ENCODE assay signal across 19 cellular contexts in the genomic region with DNA sequence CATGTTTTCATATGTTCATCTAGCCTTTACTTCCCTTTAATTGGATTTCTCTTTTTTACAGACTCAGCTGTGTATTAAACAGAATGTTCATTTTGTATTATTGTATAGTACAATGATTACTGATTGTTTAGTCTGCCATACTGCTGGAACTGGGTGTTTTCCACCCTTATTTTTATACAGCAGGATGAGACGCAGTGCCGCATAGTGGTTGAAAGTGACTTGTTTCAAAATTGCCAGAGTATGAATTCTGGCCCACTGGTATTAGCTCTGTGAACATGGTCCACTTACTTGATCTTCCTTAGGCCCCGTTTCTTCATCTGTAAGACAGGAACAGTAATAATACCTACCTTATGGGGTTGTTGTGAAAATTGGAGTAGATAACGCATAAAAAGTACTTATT. TPM values are rescaled to one million over a fixed set of nuclear protein-coding genes. Genes with fewer than 3 reads are reported as not detected.
DNase-seq lines count a peak whose midpoint lies in the region; ATAC-seq and TF ChIP-seq lines count a peak whose summit lies in the region.
"Had no signal": no experiment of that assay in that cellular context is flagged by ENCODE, and none has a peak within 500 bp of the region (broad histone marks: within the 10 kb centered on the region; RNA-seq: fewer than 3 reads in every experiment).

No MANE protein-coding gene starts in this region.

- H3K27ac Mint-ChIP-seq in WTC11 (peak overlapping the region; percentile 100), glutamatergic neuron (ENCODE audit: unreplicated experiment) (no peak overlapping the region)
- H3K27ac Mint-ChIP-seq: activated naive CD8-positive, alpha-beta T cell; activated T-cell treated with anti-CD3 and anti-CD28 coated beads, Interleukin-2, amount 50 U/mL, for 72 hours; CD8-positive, alpha-beta T cell; naive thymus-derived CD4-positive, alpha-beta T cell; stimulated activated memory B cell treated with anti-CD40 and anti-IgM and Interleukin-4, amounts not matched to agents 10 μg/mL and 1 μg/mL and 100 μg/mL, for 72 hours had no signal

- RAD21 ChIA-PET in HCT116 (lab: Charles Lee; ENCODE audit: low non-redundant PET in 1 of 2, low total read pairs in 2 of 2, uncharacterized antibody in 2 of 2, unreplicated experiment in 2 of 2): no interaction called here

- no peaks in the 10 kb centered on the region for H3K9me3 Mint-ChIP-seq in WTC11
- H3K9me3 Mint-ChIP-seq in glutamatergic neuron (ENCODE audit: unreplicated experiment): peaks cover 4% of the 10 kb centered on the region
- H3K9me3 Mint-ChIP-seq: activated T-cell treated with anti-CD3 and anti-CD28 coated beads, Interleukin-2, amount 50 U/mL, for 72 hours; CD8-positive, alpha-beta T cell; stimulated activated memory B cell treated with anti-CD40 and anti-IgM and Interleukin-4, amounts not matched to agents 10 μg/mL and 1 μg/mL and 100 μg/mL, for 72 hours had no signal

- no peaks in the 10 kb centered on the region for H3K9me3 ChIP-seq in HCT116 (ENCODE audit: control insufficient read depth in 1 of 2, insufficient read depth in 1 of 2, low read depth in 1 of 2, low read length in 2 of 2)
- H3K9me3 ChIP-seq: MG63, sigmoid colon had no signal

- no peaks in the 10 kb centered on the region for H3K36me3 ChIP-seq in HCT116 (ENCODE audit: control insufficient read depth in 1 of 2, insufficient read depth in 2 of 2, low read length in 2 of 2)
- H3K36me3 ChIP-seq: MG63, sigmoid colon had no signal

- H3K4me2 ChIP-seq in HCT116 (ENCODE audit: low read length): peak overlapping the region; percentile 76

- no peak for TF ChIP-seq POLR2A in HCT116 (IDR thresholded peaks at IDR 0.05; ENCODE audit: borderline replicate concordance, extremely low read depth, insufficient read depth, insufficient read length)

- BruUV-seq in HCT116 (replicated peaks; lab: Mats Ljungman, UMichigan): no TSS peak

- H3K27me3 ChIP-seq in HCT116 (ENCODE audit: insufficient read depth, low read length): no peaks in the 10 kb centered on the region
- H3K27me3 ChIP-seq: MG63, sigmoid colon had no signal

- H3K4me3 Mint-ChIP-seq in WTC11 (0 out of 2 replicates have a peak overlapping the region, but pooled peaks have one; percentile 18), glutamatergic neuron (ENCODE audit: unreplicated experiment) (peak overlapping the region; percentile 3)
- H3K4me3 Mint-ChIP-seq: activated naive CD8-positive, alpha-beta T cell; activated T-cell treated with anti-CD3 and anti-CD28 coated beads, Interleukin-2, amount 50 U/mL, for 72 hours; CD8-positive, alpha-beta T cell; naive thymus-derived CD4-positive, alpha-beta T cell; stimulated activated memory B cell treated with anti-CD40 and anti-IgM and Interleukin-4, amounts not matched to agents 10 μg/mL and 1 μg/mL and 100 μg/mL, for 72 hours had no signal

- peaks cover 25 to 53% of the 10 kb centered on the region in 2 experiments for H3K4me1 ChIP-seq in HCT116 (ENCODE audit: control insufficient read depth in 1 of 2, insufficient read depth in 2 of 2, low read length in 2 of 2)

- H3K27ac ChIP-seq in HCT116 (ENCODE audit: low read depth, low read length): no peak overlapping the region
- H3K27ac ChIP-seq: sigmoid colon had no signal

- no peak overlapping the region for H3K4me3 ChIP-seq in HCT116 (replicated peaks in 1 of 2; ENCODE audit: low read depth in 1 of 2, low read length in 2 of 2)
- H3K4me3 ChIP-seq: MG63, sigmoid colon had no signal

- POLR2A ChIA-PET in HCT116 (lab: Charles Lee): no interaction called here
- POLR2A ChIA-PET in WTC11 (lab: Charles Lee): interaction anchor here (1.0 kb wide), 1 partner anchor 11 kb away, joined by 3 read pairs; no protein-coding TSS in a partner anchor

- intact Hi-C loops in HCT116 (cut with micrococcal nuclease): no loop called here

- peak overlapping the region; percentile 42; the same call in 1 of the 2 replicates for H3K9ac ChIP-seq in HCT116 (ENCODE audit: low read length)

- H3K36me3 Mint-ChIP-seq in WTC11: no peaks in the 10 kb centered on the region
- H3K36me3 Mint-ChIP-seq in glutamatergic neuron (ENCODE audit: unreplicated experiment): no peaks in the 10 kb centered on the region
- H3K36me3 Mint-ChIP-seq: CD8-positive, alpha-beta T cell; naive thymus-derived CD4-positive, alpha-beta T cell had no signal

- no peak overlapping the region for H2AFZ ChIP-seq in HCT116 (ENCODE audit: low read depth, low read length, poor library complexity, severe bottlenecking)

- peaks cover 98% of the 10 kb centered on the region for H3K79me2 ChIP-seq in HCT116 (ENCODE audit: insufficient read depth, low read length)

- H4K20me1 ChIP-seq in HCT116 (ENCODE audit: insufficient read depth): no peaks in the 10 kb centered on the region

- H3K9me2 ChIP-seq in HCT116 (ENCODE audit: insufficient read depth): no peaks in the 10 kb centered on the region

- no peak for TF ChIP-seq RAD21 in HCT116 (IDR thresholded peaks at IDR 0.05; ENCODE audit: low read depth)

- H3K27me3 Mint-ChIP-seq in WTC11 (ENCODE audit: low read depth) (no peaks in the 10 kb centered on the region), glutamatergic neuron (ENCODE audit: unreplicated experiment) (no peaks in the 10 kb centered on the region)
- H3K27me3 Mint-ChIP-seq: stimulated activated memory B cell treated with anti-CD40 and anti-IgM and Interleukin-4, amounts not matched to agents 10 μg/mL and 1 μg/mL and 100 μg/mL, for 72 hours had no signal

- CTCF ChIA-PET in HCT116 (lab: Charles Lee): no interaction called here
- CTCF ChIA-PET in WTC11 (lab: Charles Lee): interaction anchor here (1.3 kb wide), 1 partner anchor 12 kb away, joined by 4 read pairs; no protein-coding TSS in a partner anchor

- H3K4me1 Mint-ChIP-seq in WTC11: peaks cover 78% of the 10 kb centered on the region
- peaks cover 54% of the 10 kb centered on the region for H3K4me1 Mint-ChIP-seq in glutamatergic neuron (ENCODE audit: low read depth, unreplicated experiment)

- DNase-seq in HCT116 (ENCODE audit: low read depth, low spot score) (no peak), WTC11 (ENCODE audit: low spot score) (no peak), glutamatergic neuron (no peak), pons (ENCODE audit: low spot score) (peak; percentile 67), DMS114 treated with DMSO at 0.1 percent for 48 hours (lab: John Stamatoyannopoulos, UW; ENCODE audit: unreplicated experiment) (no peak)
- no peak for DNase-seq in stimulated activated CD4-positive, alpha-beta T cell treated with anti-CD3 and anti-CD28 coated beads, Interleukin-2, amount 100 ng/mL, for 24 hours
- DNase-seq: activated T-cell treated with anti-CD3 and anti-CD28 coated beads, Interleukin-2, amount 50 U/mL, for 72 hours; CD8-positive, alpha-beta T cell; DMS79; islet precursor cell; MG63; naive thymus-derived CD4-positive, alpha-beta T cell; NCI-H1417 treated with DMSO at 0.1 percent for 48 hours; NCI-H524; sigmoid colon had no signal

- TF ChIP-seq CTCF in HCT116 (IDR thresholded peaks at IDR 0.05 in 2 of 3, conservative IDR thresholded peaks at IDR 0.05 in 1 of 3; ENCODE audit: borderline replicate concordance in 1 of 3, insufficient read depth in 1 of 3, low read depth in 2 of 3, low read length in 2 of 3) (peak in 1 of 3 experiments; percentile 33; a peak in 2 of 6 replicates), WTC11 (IDR thresholded peaks at IDR 0.05) (no peak), glutamatergic neuron (IDR thresholded peaks at IDR 0.05; ENCODE audit: partially characterized antibody, unreplicated experiment) (no peak)

- ATAC-seq in HCT116 (no peak), WTC11 (no peak), HG03139 (IDR thresholded peaks at IDR 0.05; ENCODE audit: unreplicated experiment) (no peak), HG03196 (IDR thresholded peaks at IDR 0.05; ENCODE audit: unreplicated experiment) (no peak)
- ATAC-seq: activated T-cell treated with anti-CD3 and anti-CD28 coated beads, Interleukin-2, amount 50 U/mL, for 72 hours; CD8-positive, alpha-beta T cell; naive thymus-derived CD4-positive, alpha-beta T cell; stimulated activated memory B cell treated with anti-CD40 and anti-IgM and Interleukin-4, amounts not matched to agents 10 μg/mL and 1 μg/mL and 100 μg/mL, for 72 hours had no signal

TF ChIP-seq in HCT116, 20 proteins besides CTCF, POLR2A, EP300 and RAD21 (continues in another document):
- TF ChIP-seq ZNF274 (IDR thresholded peaks at IDR 0.05; ENCODE audit: low read depth, low read length): no peak
- TF ChIP-seq EGR1 (IDR thresholded peaks at IDR 0.05; ENCODE audit: low read depth): no peak
- no peak for TF ChIP-seq SP1 (IDR thresholded peaks at IDR 0.05; ENCODE audit: low read depth)
- no peak for TF ChIP-seq MAX (IDR thresholded peaks at IDR 0.05)
- no peak for TF ChIP-seq CEBPB (IDR thresholded peaks at IDR 0.05; ENCODE audit: low read depth)
- no peak for TF ChIP-seq JUND (IDR thresholded peaks at IDR 0.05)
- TF ChIP-seq CBX3 (IDR thresholded peaks at IDR 0.05; ENCODE audit: low read depth): no peak
- no peak for TF ChIP-seq FOSL1 (IDR thresholded peaks at IDR 0.05; ENCODE audit: low read depth)

TF ChIP-seq in WTC11, 78 proteins besides CTCF, POLR2A, EP300 and RAD21 (continues in another document):
- TF ChIP-seq, protein P1, sequence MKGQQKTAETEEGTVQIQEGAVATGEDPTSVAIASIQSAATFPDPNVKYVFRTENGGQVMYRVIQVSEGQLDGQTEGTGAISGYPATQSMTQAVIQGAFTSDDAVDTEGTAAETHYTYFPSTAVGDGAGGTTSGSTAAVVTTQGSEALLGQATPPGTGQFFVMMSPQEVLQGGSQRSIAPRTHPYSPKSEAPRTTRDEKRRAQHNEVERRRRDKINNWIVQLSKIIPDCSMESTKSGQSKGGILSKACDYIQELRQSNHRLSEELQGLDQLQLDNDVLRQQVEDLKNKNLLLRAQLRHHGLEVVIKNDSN (CRISPR knock-in tag; IDR thresholded peaks at IDR 0.05): no peak
- TF ChIP-seq ZNF317 (CRISPR knock-in tag; IDR thresholded peaks at IDR 0.05; ENCODE audit: borderline replicate concordance, low read depth): no peak
- TF ChIP-seq, protein P2, sequence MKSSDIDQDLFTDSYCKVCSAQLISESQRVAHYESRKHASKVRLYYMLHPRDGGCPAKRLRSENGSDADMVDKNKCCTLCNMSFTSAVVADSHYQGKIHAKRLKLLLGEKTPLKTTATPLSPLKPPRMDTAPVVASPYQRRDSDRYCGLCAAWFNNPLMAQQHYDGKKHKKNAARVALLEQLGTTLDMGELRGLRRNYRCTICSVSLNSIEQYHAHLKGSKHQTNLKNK (CRISPR knock-in tag; IDR thresholded peaks at IDR 0.05): no peak
- TF ChIP-seq, protein P3, sequence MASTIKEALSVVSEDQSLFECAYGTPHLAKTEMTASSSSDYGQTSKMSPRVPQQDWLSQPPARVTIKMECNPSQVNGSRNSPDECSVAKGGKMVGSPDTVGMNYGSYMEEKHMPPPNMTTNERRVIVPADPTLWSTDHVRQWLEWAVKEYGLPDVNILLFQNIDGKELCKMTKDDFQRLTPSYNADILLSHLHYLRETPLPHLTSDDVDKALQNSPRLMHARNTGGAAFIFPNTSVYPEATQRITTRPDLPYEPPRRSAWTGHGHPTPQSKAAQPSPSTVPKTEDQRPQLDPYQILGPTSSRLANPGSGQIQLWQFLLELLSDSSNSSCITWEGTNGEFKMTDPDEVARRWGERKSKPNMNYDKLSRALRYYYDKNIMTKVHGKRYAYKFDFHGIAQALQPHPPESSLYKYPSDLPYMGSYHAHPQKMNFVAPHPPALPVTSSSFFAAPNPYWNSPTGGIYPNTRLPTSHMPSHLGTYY (CRISPR knock-in tag; IDR thresholded peaks at IDR 0.05): no peak

RNA-seq across cellular contexts. Expression of gene AFDN, which starts 22.1 kb away (rescaled TPM):
- 59.4 TPM for total RNA-seq in HCT116 (2021; ENCODE audit: unreplicated experiment)
- polyA plus RNA-seq in HCT116 (2012): 31.2 and 32.9 TPM in 2 replicates
- total RNA-seq in WTC11 (2021): 181 to 182 TPM (median 182 TPM) in 3 replicates
- total RNA-seq in glutamatergic neuron (ENCODE audit: unreplicated experiment): 552 TPM
